ENCODE assay signal across 8 cellular contexts in genomic region chr19:2841858-2842574, GRCh38. TPM values are rescaled to one million over a fixed set of nuclear protein-coding genes. Genes with fewer than 3 reads are reported as not detected.
DNase-seq lines count a peak whose midpoint lies in the region; ATAC-seq, FAIRE-seq and TF ChIP-seq lines count a peak whose summit lies in the region.

No MANE protein-coding gene starts in this region.

- RAD21 ChIA-PET in GM12878 (lab: Charles Lee; ENCODE audit: unreplicated experiment), result no interaction called here

- TF ChIP-seq POLR2A in GM12892 (IDR thresholded peaks at IDR 0.05; ENCODE audit: low read depth, low read length), result no peak
- TF ChIP-seq POLR2A in GM12878 (IDR thresholded peaks at IDR 0.05; ENCODE audit: low read depth, low read length), result no peak
- no peak for TF ChIP-seq POLR2A in lower leg skin (IDR thresholded peaks at IDR 0.05)

- peak; percentile 31 for DNase-seq in GM12892 (ENCODE audit: insufficient read length)
- DNase-seq in GM12878 (ENCODE audit: low read depth, low spot score), result no peak
- DNase-seq in lower leg skin (ENCODE audit: low spot score in 2 of 2), result no peak
- DNase-seq in upper lobe of right lung, result no peak
- no peak for DNase-seq in amygdala (lab: John Stamatoyannopoulos, UW)
- no peak for DNase-seq in OCI-M2 (lab: John Stamatoyannopoulos, UW; ENCODE audit: unreplicated experiment)

- H3K27me3 ChIP-seq in GM12878 (replicated peaks in 1 of 2; ENCODE audit: control insufficient read depth in 2 of 2, insufficient read depth in 2 of 2, low read length in 1 of 2) (no peaks in the 10 kb centered on the region), upper lobe of right lung (no peaks in the 10 kb centered on the region)

- in situ Hi-C loops in GM12878 (cut with MboI), result no loop called here

- peak overlapping the region; percentile 93 for H3K4me3 ChIP-seq in GM12878
- H3K4me3 ChIP-seq in lower leg skin (ENCODE audit: low read depth, poor library complexity, severe bottlenecking), result peak overlapping the region; percentile 72
- peak overlapping the region; percentile 86 for H3K4me3 ChIP-seq in upper lobe of right lung

- no peaks in the 10 kb centered on the region for H4K20me1 ChIP-seq in GM12878 (ENCODE audit: control insufficient read depth, insufficient read depth)

- peaks cover 3% of the 10 kb centered on the region; the same call in 1 of the 2 replicates for H3K4me1 ChIP-seq in GM12878 (ENCODE audit: control insufficient read depth, insufficient read depth, low read length)
- peaks cover 10% of the 10 kb centered on the region for H3K4me1 ChIP-seq in upper lobe of right lung

- peak overlapping the region; percentile 71; the same call in 1 of the 2 replicates for H3K9ac ChIP-seq in GM12878 (ENCODE audit: control insufficient read depth, insufficient read depth, low read length)

- TF ChIP-seq EP300 in GM12878 (IDR thresholded peaks at IDR 0.05; ENCODE audit: borderline replicate concordance in 1 of 2, control insufficient read depth in 1 of 2, low read depth in 2 of 2, low read length in 2 of 2), result no peak

- no peak for FAIRE-seq in GM12892 (lab: Jason Lieb, UNC)
- no peak for FAIRE-seq in GM12878 (lab: Jason Lieb, UNC)

- TF ChIP-seq RAD21 in GM12878 (IDR thresholded peaks at IDR 0.05; ENCODE audit: insufficient read depth, low read depth, low read length), result no peak

- intact Hi-C loops in GM12878 (cut with micrococcal nuclease; ENCODE audit: unreplicated experiment), result no loop called here
- intact Hi-C loops in lower leg skin (cut with DNase I; ENCODE audit: low total_unique reads), result no loop called here
- intact Hi-C loops in upper lobe of right lung (cut with DNase I), result no loop called here

- POLR2A ChIA-PET in GM12878 (lab: Charles Lee), result no interaction called here

- no peak overlapping the region for H3K27ac ChIP-seq in GM12878 (ENCODE audit: control insufficient read depth, insufficient read depth)
- peak overlapping the region; percentile 93 for H3K27ac ChIP-seq in upper lobe of right lung

- TF ChIP-seq CTCF in GM12878 (IDR thresholded peaks at IDR 0.05 in 2 of 3, conservative IDR thresholded peaks at IDR 0.05 in 1 of 3; ENCODE audit: control insufficient read depth in 2 of 3, extremely low read depth in 1 of 3, insufficient read depth in 1 of 3, low read depth in 3 of 3, low read length in 3 of 3) (no peak), lower leg skin (IDR thresholded peaks at IDR 0.05) (no peak), upper lobe of right lung (IDR thresholded peaks at IDR 0.05) (no peak)

- H3K9me3 ChIP-seq in GM12878 (replicated peaks; ENCODE audit: control insufficient read depth, insufficient read depth, low read length), result peaks cover 3% of the 10 kb centered on the region
- no peaks in the 10 kb centered on the region for H3K9me3 ChIP-seq in upper lobe of right lung

- H3K36me3 ChIP-seq in GM12878 (ENCODE audit: control insufficient read depth in 2 of 2, insufficient read depth in 2 of 2, low read length in 1 of 2), result no peaks in the 10 kb centered on the region
- no peaks in the 10 kb centered on the region for H3K36me3 ChIP-seq in upper lobe of right lung

- H2AFZ ChIP-seq in GM12878 (ENCODE audit: control insufficient read depth, low read depth, low read length), result peak overlapping the region; percentile 81

- SMC1A ChIA-PET in GM12878 (lab: Charles Lee; ENCODE audit: uncharacterized antibody, unreplicated experiment), result no interaction called here

- TSS peak; percentile 55 for BruUV-seq in GM12878 (replicated peaks; lab: Mats Ljungman, UMichigan)

- ATAC-seq in HG03108 (IDR thresholded peaks at IDR 0.05; ENCODE audit: unreplicated experiment) (peak; percentile 9), GM12878 (no peak; the same call in 2 of the 3 replicates), upper lobe of right lung (peak; percentile 1), HG03045 (IDR thresholded peaks at IDR 0.05; ENCODE audit: unreplicated experiment) (no peak)

- peak overlapping the region; percentile 58 for H3K4me2 ChIP-seq in GM12878 (ENCODE audit: control insufficient read depth, insufficient read depth)

- H3K79me2 ChIP-seq in GM12878 (ENCODE audit: control insufficient read depth, insufficient read depth, low read length), result peaks cover 2% of the 10 kb centered on the region

- 6% methylated on average over 39 of the region's 62 CpGs for WGBS in GM12878 (ENCODE audit: insufficient coverage, insufficient replicate concordance, low lambda C conversion rate, missing lambda C conversion rate)
- 5 to 6% methylated on average over 19 to 46 of the region's 62 CpGs for WGBS in lower leg skin, 2 donors

- CTCF ChIA-PET in GM12878 (lab: Yijun Ruan, JAX), result interaction anchor here (0.7 kb wide), 1 partner anchor 56 kb away, joined by 3 read pairs; the partner anchor contains the start of gene THOP1

RNA-seq across cellular contexts. Expression of gene ZNF555, which starts 0.7 kb away (rescaled TPM):
- polyA plus RNA-seq in GM12892 (2012; ENCODE audit: missing spikeins), result 2.6 TPM
- 5.0 and 5.1 TPM in 2 replicates for total RNA-seq in GM12878 (2013; cell fraction: nucleolus; rRNA removed)
- total RNA-seq in GM12878 (2014; rRNA removed) (0.62 and 0.71 TPM in 2 replicates), GM12878 (2014; rRNA removed; fragmentation: Illumina TruSeq; extraction: Trizol) (1.6 and 1.7 TPM in 2 replicates), GM12878 (2021) (0.90 and 1.2 TPM in 2 replicates), lower leg skin (1 to 10 TPM; 2.4 to 5.5 (median 3.6) TPM), upper lobe of right lung (6.9 TPM)
- polyA plus RNA-seq in GM12878 (2011; ENCODE audit: low read depth), result 1.2 TPM
- polyA plus RNA-seq in GM12878 (2011; rRNA removed) (1.9 and 2.8 TPM in 2 replicates), GM12878 (2014; fragmentation: Illumina TruSeq; extraction: Trizol) (1.3 and 1.5 TPM in 2 replicates), GM12878 (2014; fragmentation: Nextera tagmentation; extraction: Ambion mirVana) (1 to 10 TPM in 1 of 2 experiments, under 1 TPM in 1; 0.68 to 1.7 TPM), GM12878 (2014; rRNA removed) (0.58 and 1.0 TPM in 2 replicates), GM12878 (2016; fragmentation: Nextera tagmentation; extraction: Ambion mirVana) (1 to 10 TPM; 1.2 to 1.4 TPM)
- polyA plus RNA-seq in GM12878 (2011; cell fraction: cytosol; rRNA removed), result 0.70 and 0.82 TPM in 2 replicates
- polyA plus RNA-seq in GM12878 (2011; cell fraction: nucleus; rRNA removed), result 1.1 and 1.2 TPM in 2 replicates
- polyA plus RNA-seq in GM12878 (2012), result 1.7 and 2.3 TPM in 2 replicates
- 1.8 and 2.6 TPM in 2 replicates for polyA minus RNA-seq in GM12878 (2011; rRNA and poly(A)+ RNA removed)
- polyA minus RNA-seq in GM12878 (2011; cell fraction: cytosol; rRNA and poly(A)+ RNA removed), result 0.80 and 0.83 TPM in 2 replicates
- polyA minus RNA-seq in GM12878 (2011; cell fraction: nucleus; rRNA and poly(A)+ RNA removed), result 0.60 and 0.86 TPM in 2 replicates

RNA-seq across cellular contexts. Expression of gene ZNF554, which starts 22.3 kb away (rescaled TPM):
- polyA plus RNA-seq in GM12892 (2012; ENCODE audit: missing spikeins), result 1.7 TPM
- total RNA-seq in GM12878 (2013; cell fraction: nucleolus; rRNA removed), result 7.0 and 7.1 TPM in 2 replicates
- total RNA-seq in GM12878 (2014; rRNA removed) (1.7 and 2.1 TPM in 2 replicates), GM12878 (2014; rRNA removed; fragmentation: Illumina TruSeq; extraction: Trizol) (1.5 and 1.8 TPM in 2 replicates), GM12878 (2021) (1.7 TPM in 2 replicates), lower leg skin (1 to 10 TPM; 6.2 to 8.6 (median 7.3) TPM), upper lobe of right lung (4.7 TPM)
- polyA plus RNA-seq in GM12878 (2011; ENCODE audit: low read depth), result 0.98 TPM
- polyA plus RNA-seq in GM12878 (2011; rRNA removed) (1.3 and 1.7 TPM in 2 replicates), GM12878 (2014; fragmentation: Illumina TruSeq; extraction: Trizol) (1.2 and 1.4 TPM in 2 replicates), GM12878 (2014; fragmentation: Nextera tagmentation; extraction: Ambion mirVana) (under 1 TPM; 0.19 to 0.38 TPM), GM12878 (2014; rRNA removed) (0.96 and 1.3 TPM in 2 replicates), GM12878 (2016; fragmentation: Nextera tagmentation; extraction: Ambion mirVana) (1 to 10 TPM; 1.2 to 1.4 TPM)
- polyA plus RNA-seq in GM12878 (2011; cell fraction: cytosol; rRNA removed), result 1.1 and 1.2 TPM in 2 replicates
- 1.1 TPM in 2 replicates for polyA plus RNA-seq in GM12878 (2011; cell fraction: nucleus; rRNA removed)
- 1.1 and 1.4 TPM in 2 replicates for polyA plus RNA-seq in GM12878 (2012)
- polyA minus RNA-seq in GM12878 (2011; rRNA and poly(A)+ RNA removed), result 1.3 and 1.6 TPM in 2 replicates
- polyA minus RNA-seq in GM12878 (2011; cell fraction: cytosol; rRNA and poly(A)+ RNA removed), result 0.94 and 1.6 TPM in 2 replicates
- 0.48 and 0.77 TPM in 2 replicates for polyA minus RNA-seq in GM12878 (2011; cell fraction: nucleus; rRNA and poly(A)+ RNA removed)

RNA-seq across cellular contexts. Expression of gene ZNF556, which starts 25.1 kb away (rescaled TPM):
- not detected for polyA plus RNA-seq in GM12892 (2012; ENCODE audit: missing spikeins)
- total RNA-seq in GM12878 (2013; cell fraction: nucleolus; rRNA removed), result not detected in 2 replicates
- total RNA-seq in GM12878 (2014; rRNA removed) (not detected in 2 replicates), GM12878 (2014; rRNA removed; fragmentation: Illumina TruSeq; extraction: Trizol) (not detected in 2 replicates), GM12878 (2021) (not detected in 2 replicates), lower leg skin (under 1 TPM in 1 of 4 donors, not detected in 3; 0.03 TPM), upper lobe of right lung (not detected)
- not detected for polyA plus RNA-seq in GM12878 (2011; ENCODE audit: low read depth)
- polyA plus RNA-seq in GM12878 (2011; rRNA removed) (not detected in 2 replicates), GM12878 (2014; fragmentation: Illumina TruSeq; extraction: Trizol) (0.25 TPM in 1 of 2 replicates, not detected in the other), GM12878 (2014; fragmentation: Nextera tagmentation; extraction: Ambion mirVana) (not detected), GM12878 (2014; rRNA removed) (not detected in 2 replicates), GM12878 (2016; fragmentation: Nextera tagmentation; extraction: Ambion mirVana) (not detected)
- polyA plus RNA-seq in GM12878 (2011; cell fraction: cytosol; rRNA removed), result not detected in 2 replicates
- polyA plus RNA-seq in GM12878 (2011; cell fraction: nucleus; rRNA removed), result not detected in 2 replicates
- polyA plus RNA-seq in GM12878 (2012), result not detected in 2 replicates
- not detected in 2 replicates for polyA minus RNA-seq in GM12878 (2011; rRNA and poly(A)+ RNA removed)
- not detected in 2 replicates for polyA minus RNA-seq in GM12878 (2011; cell fraction: cytosol; rRNA and poly(A)+ RNA removed)
- not detected in 2 replicates for polyA minus RNA-seq in GM12878 (2011; cell fraction: nucleus; rRNA and poly(A)+ RNA removed)

RNA-seq across cellular contexts. Expression of gene THOP1, which starts 56.7 kb away (rescaled TPM):
- 82.9 TPM for polyA plus RNA-seq in GM12892 (2012; ENCODE audit: missing spikeins)
- total RNA-seq in GM12878 (2013; cell fraction: nucleolus; rRNA removed), result 230 and 309 TPM in 2 replicates
- total RNA-seq in GM12878 (2014; rRNA removed) (260 and 270 TPM in 2 replicates), GM12878 (2014; rRNA removed; fragmentation: Illumina TruSeq; extraction: Trizol) (75.9 and 77.5 TPM in 2 replicates), GM12878 (2021) (217 and 220 TPM in 2 replicates), lower leg skin (10 to 100 TPM; 35.9 to 56.5 (median 43.7) TPM), upper lobe of right lung (29.3 TPM)
- 25.4 TPM for polyA plus RNA-seq in GM12878 (2011; ENCODE audit: low read depth)
- polyA plus RNA-seq in GM12878 (2011; rRNA removed) (72.8 and 137 TPM in 2 replicates), GM12878 (2014; fragmentation: Illumina TruSeq; extraction: Trizol) (36.0 and 76.8 TPM in 2 replicates), GM12878 (2014; fragmentation: Nextera tagmentation; extraction: Ambion mirVana) (1 to 10 TPM; 1.9 to 3.8 TPM), GM12878 (2014; rRNA removed) (200 and 240 TPM in 2 replicates), GM12878 (2016; fragmentation: Nextera tagmentation; extraction: Ambion mirVana) (100 to 1,000 TPM; 220 to 241 TPM)
- polyA plus RNA-seq in GM12878 (2011; cell fraction: cytosol; rRNA removed), result 144 and 196 TPM in 2 replicates
- polyA plus RNA-seq in GM12878 (2011; cell fraction: nucleus; rRNA removed), result 439 and 527 TPM in 2 replicates
- 116 and 134 TPM in 2 replicates for polyA plus RNA-seq in GM12878 (2012)
- polyA minus RNA-seq in GM12878 (2011; rRNA and poly(A)+ RNA removed), result 97.9 and 180 TPM in 2 replicates
- polyA minus RNA-seq in GM12878 (2011; cell fraction: cytosol; rRNA and poly(A)+ RNA removed), result 59.6 and 71.5 TPM in 2 replicates
- polyA minus RNA-seq in GM12878 (2011; cell fraction: nucleus; rRNA and poly(A)+ RNA removed), result 43.6 and 46.6 TPM in 2 replicates

RNA-seq across cellular contexts. Expression of gene ZNF57, which starts 58.7 kb away (rescaled TPM):
- polyA plus RNA-seq in GM12892 (2012; ENCODE audit: missing spikeins), result 6.7 TPM
- 8.2 and 9.9 TPM in 2 replicates for total RNA-seq in GM12878 (2013; cell fraction: nucleolus; rRNA removed)
- total RNA-seq in GM12878 (2014; rRNA removed), result 6.2 and 7.6 TPM in 2 replicates
- 7.6 and 8.9 TPM in 2 replicates for total RNA-seq in GM12878 (2014; rRNA removed; fragmentation: Illumina TruSeq; extraction: Trizol)
- 5.2 and 5.5 TPM in 2 replicates for total RNA-seq in GM12878 (2021)
- 4.5 TPM for polyA plus RNA-seq in GM12878 (2011; ENCODE audit: low read depth)
- polyA plus RNA-seq in GM12878 (2011; rRNA removed), result 5.6 and 5.7 TPM in 2 replicates
- 3.5 and 3.8 TPM in 2 replicates for polyA plus RNA-seq in GM12878 (2011; cell fraction: cytosol; rRNA removed)
- polyA plus RNA-seq in GM12878 (2011; cell fraction: nucleus; rRNA removed), result 4.7 and 4.9 TPM in 2 replicates
- polyA plus RNA-seq in GM12878 (2012), result 3.8 and 5.7 TPM in 2 replicates
- polyA plus RNA-seq in GM12878 (2014; fragmentation: Illumina TruSeq; extraction: Trizol), result 6.9 and 7.6 TPM in 2 replicates
- polyA plus RNA-seq in GM12878 (2014; fragmentation: Nextera tagmentation; extraction: Ambion mirVana), result 1 to 10 TPM; 2.7 to 3.0 TPM
- polyA plus RNA-seq in GM12878 (2014; rRNA removed), result 3.9 and 4.4 TPM in 2 replicates
- polyA plus RNA-seq in GM12878 (2016; fragmentation: Nextera tagmentation; extraction: Ambion mirVana), result 1 to 10 TPM; 6.0 to 6.7 TPM
- polyA minus RNA-seq in GM12878 (2011; rRNA and poly(A)+ RNA removed), result 7.9 and 9.9 TPM in 2 replicates
- 3.3 and 4.3 TPM in 2 replicates for polyA minus RNA-seq in GM12878 (2011; cell fraction: cytosol; rRNA and poly(A)+ RNA removed)
- polyA minus RNA-seq in GM12878 (2011; cell fraction: nucleus; rRNA and poly(A)+ RNA removed), result 1.8 and 2.4 TPM in 2 replicates
- total RNA-seq in lower leg skin, result 10 to 100 TPM; 21.0 to 33.9 (median 29.2) TPM
- 7.2 TPM for total RNA-seq in upper lobe of right lung

Comparison
In these comparisons a context has a peak if more than half of its experiments do, and no peak if none do; other contexts are left out.
1. ATAC-seq: peak in HG03108 (single experiment) and upper lobe of right lung (single experiment); none in GM12878 (single experiment) and HG03045 (single experiment).
2. Peak in every context shown above with its lines, with median percentiles within 50 percentile points of each other: H3K4me3 ChIP-seq.